ENCODE assay signal across 2 cellular contexts in genomic region chr4:99826016-99826415, GRCh38.
TF ChIP-seq lines count a peak whose summit lies in the region.

No MANE protein-coding gene starts in this region.

TF ChIP-seq in GM12878, 131 proteins besides CTCF, POLR2A, EP300 and RAD21:
- TF ChIP-seq IRF3 (IDR thresholded peaks at IDR 0.05) (no peak), ATF3 (IDR thresholded peaks at IDR 0.05; ENCODE audit: borderline replicate concordance, extremely low read depth, low read depth, low read length) (no peak), ELK1 (IDR thresholded peaks at IDR 0.05; ENCODE audit: low read depth, low read length) (no peak), EZH2 (IDR thresholded peaks at IDR 0.05; ENCODE audit: borderline replicate concordance, control insufficient read depth, low read depth, low read length) (no peak), PBX3 (IDR thresholded peaks at IDR 0.05; ENCODE audit: insufficient replicate concordance, low read depth, low read length) (no peak), NKRF (conservative IDR thresholded peaks at IDR 0.05) (no peak), SPI1 (IDR thresholded peaks at IDR 0.05; ENCODE audit: borderline replicate concordance, insufficient read depth, low read depth, low read length) (no peak), WRNIP1 (IDR thresholded peaks at IDR 0.05; ENCODE audit: borderline replicate concordance, low read depth, low read length) (no peak), SREBF2 (IDR thresholded peaks at IDR 0.05; ENCODE audit: low read length) (no peak), HDAC2 (IDR thresholded peaks at IDR 0.05) (no peak), BACH1 (IDR thresholded peaks at IDR 0.05; ENCODE audit: borderline replicate concordance) (no peak), YBX1 (IDR thresholded peaks at IDR 0.05) (no peak), FOXM1 (IDR thresholded peaks at IDR 0.05; ENCODE audit: low read depth, low read length) (no peak), EGR1 (IDR thresholded peaks at IDR 0.05; ENCODE audit: borderline replicate concordance in 1 of 2, low read depth in 2 of 2, low read length in 2 of 2) (no peak), IRF5 (IDR thresholded peaks at IDR 0.05; ENCODE audit: borderline replicate concordance) (no peak), NRF1 (conservative IDR thresholded peaks at IDR 0.05; ENCODE audit: low read depth, low read length) (no peak), RCOR1 (conservative IDR thresholded peaks at IDR 0.05; ENCODE audit: low read depth, low read length) (no peak), ASH2L (IDR thresholded peaks at IDR 0.05; ENCODE audit: borderline replicate concordance, low read depth) (no peak), LARP7 (IDR thresholded peaks at IDR 0.05) (no peak)
TF ChIP-seq in GM12878: peak in this region for 0.

TF ChIP-seq in HepG2, 621 proteins besides CTCF, POLR2A, EP300 and RAD21:
- TF ChIP-seq ZNF136 (CRISPR knock-in tag; IDR thresholded peaks at IDR 0.05; ENCODE audit: low read depth) (no peak), MBD4 (IDR thresholded peaks at IDR 0.05; ENCODE audit: borderline replicate concordance, low read length) (no peak), GFI1 (CRISPR knock-in tag; IDR thresholded peaks at IDR 0.05; ENCODE audit: borderline replicate concordance) (no peak), ZNF281 (CRISPR knock-in tag; IDR thresholded peaks at IDR 0.05; ENCODE audit: borderline replicate concordance) (no peak), KIAA2018 (CRISPR knock-in tag; IDR thresholded peaks at IDR 0.05; ENCODE audit: borderline replicate concordance) (no peak), SKIL (CRISPR knock-in tag; IDR thresholded peaks at IDR 0.05; ENCODE audit: borderline replicate concordance) (no peak), ZFP62 (CRISPR knock-in tag; IDR thresholded peaks at IDR 0.05) (no peak), DZIP1 (CRISPR knock-in tag; IDR thresholded peaks at IDR 0.05) (no peak), ZBTB7B (CRISPR knock-in tag; IDR thresholded peaks at IDR 0.05) (no peak), SRSF9 (IDR thresholded peaks at IDR 0.05; ENCODE audit: borderline replicate concordance, insufficient read depth, low read depth, low read length, poor library complexity, severe bottlenecking) (no peak), ZBTB38 (CRISPR knock-in tag; IDR thresholded peaks at IDR 0.05) (no peak), ZNF260 (CRISPR knock-in tag; IDR thresholded peaks at IDR 0.05; ENCODE audit: borderline replicate concordance, low read depth) (no peak)
